In the genomic region with DNA sequence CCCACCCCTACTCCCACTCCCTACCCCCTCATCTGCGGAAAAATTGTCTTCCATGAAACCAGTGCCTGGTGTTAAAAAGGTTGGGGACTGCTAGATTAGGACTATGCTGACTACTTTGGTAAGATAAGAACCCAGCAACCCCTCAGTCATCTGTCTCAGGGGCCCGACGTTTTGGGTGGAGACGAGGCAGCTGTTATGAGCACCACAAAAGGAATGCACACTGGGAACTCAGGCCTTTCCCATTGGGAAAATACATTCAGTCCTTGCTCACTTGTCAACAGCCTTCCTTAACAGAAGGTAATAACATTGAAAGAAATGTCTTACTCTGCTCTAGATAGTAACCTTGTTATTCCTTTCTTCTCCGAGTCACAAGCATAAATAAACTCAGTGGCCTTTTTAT, we compare ENCODE assay signal across 37 cellular contexts.
DNase-seq lines count a peak whose midpoint lies in the region; ATAC-seq, FAIRE-seq and TF ChIP-seq lines count a peak whose summit lies in the region.
"Had no signal": no experiment of that assay in that cellular context is flagged by ENCODE, and none has a peak within 500 bp of the region (broad histone marks: within the 10 kb centered on the region; RNA-seq: fewer than 3 reads in every experiment).

No MANE protein-coding gene starts in this region.

- TF ChIP-seq POLR2A in breast epithelium (IDR thresholded peaks at IDR 0.05): no peak

- CTCF ChIA-PET in MCF 10A (lab: Yijun Ruan, JAX): no interaction called here

- no TSS peak for BruUV-seq in MCF 10A (replicated peaks; lab: Mats Ljungman, UMichigan)

- H3K4me3 Mint-ChIP-seq in MCF 10A (ENCODE audit: unreplicated experiment): no peak overlapping the region
- H3K4me3 Mint-ChIP-seq: activated T-cell treated with anti-CD3 and anti-CD28 coated beads, Interleukin-2, amount 50 U/mL, for 72 hours; B cell; CD8-positive, alpha-beta memory T cell; stimulated activated effector memory CD8-positive, alpha-beta T cell treated with anti-CD3 and anti-CD28 coated beads, Interleukin-12 subunit alpha, Interleukin-12 subunit beta, amount 100 ng/mL, for 72 hours; type B pancreatic cell had no signal

- FAIRE-seq in bronchial epithelial cell (lab: Jason Lieb, UNC): no peak
- FAIRE-seq: endometrium, GM19239 had no signal

- no peaks in the 10 kb centered on the region for H3K27me3 Mint-ChIP-seq in MCF 10A (ENCODE audit: insufficient read depth, unreplicated experiment)
- H3K27me3 Mint-ChIP-seq: B cell had no signal

- H3K27ac ChIP-seq in breast epithelium (no peak overlapping the region), foreskin keratinocyte (no peak overlapping the region)
- H3K27ac ChIP-seq: 22Rv1, adrenal gland, PC-9, prostate gland had no signal

- H3K27ac Mint-ChIP-seq in MCF 10A (ENCODE audit: low read depth, unreplicated experiment): no peak overlapping the region
- H3K27ac Mint-ChIP-seq: activated T-cell treated with anti-CD3 and anti-CD28 coated beads, Interleukin-2, amount 50 U/mL, for 72 hours; B cell; CD8-positive, alpha-beta memory T cell; stimulated activated effector memory CD8-positive, alpha-beta T cell treated with anti-CD3 and anti-CD28 coated beads, Interleukin-12 subunit alpha, Interleukin-12 subunit beta, amount 100 ng/mL, for 72 hours; type B pancreatic cell had no signal

- peak; percentile 72 for ATAC-seq in foreskin keratinocyte
- ATAC-seq in HG02678 (IDR thresholded peaks at IDR 0.05; ENCODE audit: unreplicated experiment): no peak
- ATAC-seq: activated T-cell treated with anti-CD3 and anti-CD28 coated beads, Interleukin-2, amount 50 U/mL, for 72 hours; sciatic nerve; stimulated activated effector memory CD8-positive, alpha-beta T cell treated with anti-CD3 and anti-CD28 coated beads, Interleukin-12 subunit alpha, Interleukin-12 subunit beta, amount 100 ng/mL, for 72 hours had no signal

- H3K27me3 ChIP-seq in breast epithelium (peaks cover 0 to 7% of the 10 kb centered on the region in 2 donors), bronchial epithelial cell (ENCODE audit: control insufficient read depth, insufficient read depth, low read length) (no peaks in the 10 kb centered on the region), foreskin keratinocyte (no peaks in the 10 kb centered on the region)

- H3K4me3 ChIP-seq in breast epithelium (no peak overlapping the region), bronchial epithelial cell (ENCODE audit: low read depth, low read length) (no peak overlapping the region)
- H3K4me3 ChIP-seq: adrenal gland, PC-9, prostate gland had no signal

- intact Hi-C loops in MCF 10A (cut with micrococcal nuclease) (no loop called here), breast epithelium (cut with DNase I; ENCODE audit: low total_unique reads) (no loop called here)

- H3K9me3 Mint-ChIP-seq in MCF 10A (ENCODE audit: unreplicated experiment): peaks cover 11% of the 10 kb centered on the region
- H3K9me3 Mint-ChIP-seq: activated T-cell treated with anti-CD3 and anti-CD28 coated beads, Interleukin-2, amount 50 U/mL, for 72 hours; CD8-positive, alpha-beta memory T cell; stimulated activated effector memory CD8-positive, alpha-beta T cell treated with anti-CD3 and anti-CD28 coated beads, Interleukin-12 subunit alpha, Interleukin-12 subunit beta, amount 100 ng/mL, for 72 hours; type B pancreatic cell had no signal

- H3K4me1 ChIP-seq in breast epithelium: no peaks in the 10 kb centered on the region
- no peaks in the 10 kb centered on the region for H3K4me1 ChIP-seq in foreskin keratinocyte
- H3K4me1 ChIP-seq: adrenal gland, prostate gland had no signal

- H3K4me1 Mint-ChIP-seq in MCF 10A (ENCODE audit: insufficient read depth, unreplicated experiment): no peaks in the 10 kb centered on the region
- H3K4me1 Mint-ChIP-seq: B cell; CD8-positive, alpha-beta memory T cell; stimulated activated effector memory CD8-positive, alpha-beta T cell treated with anti-CD3 and anti-CD28 coated beads, Interleukin-12 subunit alpha, Interleukin-12 subunit beta, amount 100 ng/mL, for 72 hours had no signal

- no peaks in the 10 kb centered on the region for H3K36me3 ChIP-seq in breast epithelium
- H3K36me3 ChIP-seq in bronchial epithelial cell (ENCODE audit: control insufficient read depth, insufficient read depth, low read length): no peaks in the 10 kb centered on the region
- H3K36me3 ChIP-seq: adrenal gland, prostate gland had no signal

- no peaks in the 10 kb centered on the region for H3K36me3 Mint-ChIP-seq in MCF 10A (ENCODE audit: insufficient read depth, unreplicated experiment)
- H3K36me3 Mint-ChIP-seq: CD8-positive, alpha-beta memory T cell; stimulated activated effector memory CD8-positive, alpha-beta T cell treated with anti-CD3 and anti-CD28 coated beads, Interleukin-12 subunit alpha, Interleukin-12 subunit beta, amount 100 ng/mL, for 72 hours had no signal

- TF ChIP-seq CTCF in MCF 10A (IDR thresholded peaks at IDR 0.05; ENCODE audit: unreplicated experiment) (no peak), breast epithelium (IDR thresholded peaks at IDR 0.05) (no peak), bronchial epithelial cell (IDR thresholded peaks at IDR 0.05; ENCODE audit: insufficient read depth, low read length, severe bottlenecking) (no peak), foreskin keratinocyte (conservative IDR thresholded peaks at IDR 0.05) (no peak)

- POLR2A ChIA-PET in MCF 10A (lab: Yijun Ruan, JAX): interaction anchor here (0.6 kb wide), 1 partner anchor 730 kb away, joined by 3 read pairs; no protein-coding TSS in a partner anchor

- peak; percentile 8 for DNase-seq in MCF 10A (ENCODE audit: unreplicated experiment)
- DNase-seq in breast epithelium (ENCODE audit: low spot score in 2 of 2): no peak
- peak; percentile 1 for DNase-seq in bronchial epithelial cell (ENCODE audit: low read depth)
- DNase-seq in foreskin keratinocyte: peak; percentile 9 to 47
- DNase-seq in SK-N-DZ (ENCODE audit: low spot score): no peak
- no peak for DNase-seq in dermis blood vessel endothelial cell
- no peak for DNase-seq in superior temporal gyrus (ENCODE audit: extremely low spot score)
- DNase-seq: activated CD4-positive, alpha-beta T cell treated with anti-CD3 and anti-CD28 coated beads, Interleukin-2, amount 50 U/mL, for 4 hours; activated naive CD4-positive, alpha-beta T cell treated with Interleukin-2 at 50 U/mL for 16 hours; activated T-cell treated with anti-CD3 and anti-CD28 coated beads, Interleukin-2, amount 50 U/mL, for 72 hours; adrenal gland; caudate nucleus; CD8-positive, alpha-beta memory T cell; DMS53; GDM1; H7; head of caudate nucleus; kidney glomerular epithelial cell; NCI-H1092; NCI-H187; NCI-H2171; NCI-H526; NK-92 treated with Interleukin-12 subunit alpha and Interleukin-12 subunit beta, amount 100 ng/mL, for 24 hours; PC-9; SHP77 treated with DMSO at 0.1 percent for 48 hours; stimulated activated CD4-positive, alpha-beta T cell treated with anti-CD3 and anti-CD28 coated beads, Interleukin-4, amount 100 ng/mL, for 24 hours; SW 1271; T-helper 9 cell had no signal

- H3K9me3 ChIP-seq in breast epithelium: no peaks in the 10 kb centered on the region
- H3K9me3 ChIP-seq: adrenal gland, prostate gland had no signal

Comparison
In these comparisons a context has a peak if more than half of its experiments do, and no peak if none do; other contexts are left out.
1. DNase-seq: peak in MCF 10A (single experiment), bronchial epithelial cell (single experiment) and foreskin keratinocyte (2 of 2); none in breast epithelium (0 of 2), SK-N-DZ (single experiment), dermis blood vessel endothelial cell (single experiment) and superior temporal gyrus (single experiment).